ENCODE assay signal across 8 cellular contexts in genomic region chr10:124093774-124094418, GRCh38. TPM values are rescaled to one million over a fixed set of nuclear protein-coding genes. Genes with fewer than 3 reads are reported as not detected.
DNase-seq lines count a peak whose midpoint lies in the region; ATAC-seq and TF ChIP-seq lines count a peak whose summit lies in the region.
"Not testable (repeated sequence)": the region's sequence is repeated elsewhere in the genome, so short reads cannot be mapped to it uniquely, and the experiment has no call there.

No MANE protein-coding gene starts in this region.

- H3K27ac Mint-ChIP-seq in activated CD4-positive, alpha-beta T cell treated with anti-CD3 and anti-CD28 coated beads, Interleukin-2, amount 10 ng/mL, durations not matched to agents 24 days and 14 days, result not testable (repeated sequence)

- not testable (repeated sequence) for H3K9me3 ChIP-seq in MM.1S (replicated peaks; ENCODE audit: insufficient read depth, low read length); prostate gland; upper lobe of right lung

- 3% methylated on average over 38 of the region's 39 CpGs for WGBS in prostate gland

- peak; percentile 26 for ATAC-seq in Right ventricle myocardium inferior
- not testable (repeated sequence) for ATAC-seq in upper lobe of right lung

- not testable (repeated sequence) for H4K20me1 ChIP-seq in MM.1S (ENCODE audit: insufficient read depth, low read length)

- peaks cover 55% of the 10 kb centered on the region for H3K27me3 Mint-ChIP-seq in activated CD4-positive, alpha-beta T cell treated with anti-CD3 and anti-CD28 coated beads, Interleukin-2, amount 10 ng/mL, durations not matched to agents 24 days and 14 days

- not testable (repeated sequence) for H3K4me1 Mint-ChIP-seq in activated CD4-positive, alpha-beta T cell treated with anti-CD3 and anti-CD28 coated beads, Interleukin-2, amount 10 ng/mL, durations not matched to agents 24 days and 14 days

- H3K4me3 Mint-ChIP-seq in activated CD4-positive, alpha-beta T cell treated with anti-CD3 and anti-CD28 coated beads, Interleukin-2, amount 10 ng/mL, durations not matched to agents 24 days and 14 days, result peak overlapping the region; percentile 28

- H3K79me2 ChIP-seq in MM.1S (ENCODE audit: low read length), result peaks cover 51% of the 10 kb centered on the region

- not testable (repeated sequence) for H3K9me3 Mint-ChIP-seq in activated CD4-positive, alpha-beta T cell treated with anti-CD3 and anti-CD28 coated beads, Interleukin-2, amount 10 ng/mL, durations not matched to agents 24 days and 14 days

- peak overlapping the region; percentile 85 for H3K4me2 ChIP-seq in MM.1S (ENCODE audit: low read depth, low read length)

- H3K4me3 ChIP-seq in MM.1S (ENCODE audit: low read length) (peak overlapping the region; percentile 95), choroid plexus epithelial cell (ENCODE audit: low read depth, low read length) (peak overlapping the region; percentile 64), prostate gland (peak overlapping the region; percentile 54 to 57), upper lobe of right lung (peak overlapping the region; percentile 69)

- not testable (repeated sequence) for H3K36me3 ChIP-seq in MM.1S (replicated peaks; ENCODE audit: insufficient read depth, low read length); prostate gland; upper lobe of right lung

- H3K36me3 Mint-ChIP-seq in activated CD4-positive, alpha-beta T cell treated with anti-CD3 and anti-CD28 coated beads, Interleukin-2, amount 10 ng/mL, durations not matched to agents 24 days and 14 days (ENCODE audit: low read depth), result not testable (repeated sequence)

- H3F3A ChIP-seq in MM.1S (ENCODE audit: insufficient read depth, low read length), result peaks cover 49% of the 10 kb centered on the region

- peak overlapping the region; percentile 57 for H2AFZ ChIP-seq in MM.1S (ENCODE audit: low read length)

- TF ChIP-seq POLR2A in prostate gland (IDR thresholded peaks at IDR 0.05), result not testable (repeated sequence)

- not testable (repeated sequence) for H3K27me3 ChIP-seq in MM.1S (replicated peaks; ENCODE audit: insufficient read depth, low read length); prostate gland (replicated peaks; ENCODE audit: insufficient read depth); upper lobe of right lung

- peak overlapping the region; percentile 91 for H3K9ac ChIP-seq in MM.1S (ENCODE audit: low read length)

- TF ChIP-seq CTCF in MM.1S (IDR thresholded peaks at IDR 0.05; ENCODE audit: low read length) (peak; percentile 20; the same call in 1 of the 2 replicates), choroid plexus epithelial cell (conservative IDR thresholded peaks at IDR 0.05; ENCODE audit: low read depth, low read length) (peak; percentile 23)
- TF ChIP-seq CTCF in prostate gland (IDR thresholded peaks at IDR 0.05); upper lobe of right lung (IDR thresholded peaks at IDR 0.05): not testable (repeated sequence)

- not testable (repeated sequence) for H3K9me2 ChIP-seq in MM.1S (replicated peaks; ENCODE audit: insufficient read depth, low read length)

- intact Hi-C loops in activated CD4-positive, alpha-beta T cell treated with anti-CD3 and anti-CD28 coated beads, Interleukin-2, amount 10 ng/mL, durations not matched to agents 24 days and 14 days (cut with micrococcal nuclease); Right ventricle myocardium inferior (cut with DNase I); upper lobe of right lung (cut with DNase I): not testable (repeated sequence)
- intact Hi-C loops in prostate gland (cut with DNase I), result loop anchor here (5.0 to 10.0 kb wide), 2 partner anchors 102 to 291 kb away; no protein-coding TSS in a partner anchor

- DNase-seq in DMS 273 (lab: John Stamatoyannopoulos, UW; ENCODE audit: unreplicated experiment) (peak; percentile 41), MM.1S (peak; percentile 56), Right ventricle myocardium inferior (ENCODE audit: missing footprints) (peak; percentile 87), medulla oblongata (ENCODE audit: extremely low spot score) (peak; percentile 69), prostate gland (ENCODE audit: low spot score) (peak; percentile 30), upper lobe of right lung (peak; percentile 73)
- not testable (repeated sequence) for DNase-seq in activated CD4-positive, alpha-beta T cell treated with anti-CD3 and anti-CD28 coated beads, Interleukin-2, amount 10 ng/mL, durations not matched to agents 24 days and 14 days; choroid plexus epithelial cell (ENCODE audit: low read depth)

- H3K27ac ChIP-seq in MM.1S (ENCODE audit: low read length) (peak overlapping the region; percentile 86), prostate gland (peak overlapping the region; percentile 83 to 89), upper lobe of right lung (peak overlapping the region; percentile 89)

- H3K4me1 ChIP-seq in MM.1S (ENCODE audit: low read length) (peaks cover 28% of the 10 kb centered on the region), upper lobe of right lung (peaks cover 36% of the 10 kb centered on the region)
- not testable (repeated sequence) for H3K4me1 ChIP-seq in prostate gland (replicated peaks)

RNA-seq across cellular contexts. Expression of gene CHST15, which starts 0.5 kb away (rescaled TPM):
- 0.16 and 0.36 TPM in 2 replicates for total RNA-seq in activated CD4-positive, alpha-beta T cell treated with anti-CD3 and anti-CD28 coated beads, Interleukin-2, amount 10 ng/mL, durations not matched to agents 24 days and 14 days
- total RNA-seq in Right ventricle myocardium inferior, result 3.8 TPM
- total RNA-seq in prostate gland, result 10 to 100 TPM; 13.9 to 26.0 TPM
- total RNA-seq in upper lobe of right lung, result 49.2 TPM
